In the genomic region with DNA sequence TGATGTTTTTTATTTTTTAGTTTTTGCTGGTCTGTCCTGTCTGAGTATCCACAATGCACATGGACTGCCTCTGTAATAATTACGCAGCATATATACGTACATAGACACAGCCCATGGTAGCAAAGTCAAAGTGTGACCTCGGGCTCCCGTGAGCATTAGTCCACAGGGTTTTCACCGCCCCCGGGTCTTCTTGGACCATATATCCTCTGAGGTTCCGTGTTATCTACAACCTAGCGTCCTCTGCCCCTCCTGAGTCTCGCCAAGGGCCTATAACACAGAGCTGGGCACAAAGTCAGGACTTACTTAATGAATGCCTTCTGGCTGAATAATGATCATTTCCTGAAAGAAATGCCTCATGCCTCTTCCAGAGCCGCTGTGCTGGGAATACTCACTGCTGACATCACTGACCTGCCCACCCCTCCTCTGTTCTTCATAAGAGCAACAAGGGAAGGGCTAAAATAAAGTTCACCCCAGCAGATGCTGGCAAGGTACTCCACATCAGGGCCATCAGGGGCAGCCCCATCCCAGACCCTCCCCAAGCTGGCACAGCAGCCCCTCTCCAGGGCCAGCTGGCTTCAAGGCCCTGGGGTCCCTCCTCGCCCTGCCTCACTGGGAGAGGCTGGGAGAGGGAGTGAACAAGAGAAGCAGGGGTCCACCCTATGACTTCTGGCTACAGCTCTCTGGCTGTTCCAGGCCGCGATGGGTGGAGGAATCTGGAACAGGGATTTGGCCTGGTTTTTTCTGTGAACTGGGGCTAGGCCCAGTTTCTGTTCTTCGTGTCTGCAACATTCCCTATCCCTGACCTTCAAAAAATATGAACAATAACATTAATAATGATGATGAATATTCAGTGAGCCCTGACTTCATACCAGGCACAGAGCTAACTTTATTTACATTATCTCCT, we compare ENCODE assay signal across 8 cellular contexts.
DNase-seq lines count a peak whose midpoint lies in the region; ATAC-seq and TF ChIP-seq lines count a peak whose summit lies in the region.

No MANE protein-coding gene starts in this region.

- peaks cover 12% of the 10 kb centered on the region; the same call in 1 of the 2 replicates for H3F3A ChIP-seq in Loucy (ENCODE audit: low read depth)

- H3K4me1 ChIP-seq in ACC112 (ENCODE audit: control insufficient read depth, insufficient read depth, low read length, unreplicated experiment): peaks cover 89% of the 10 kb centered on the region
- peaks cover 87% of the 10 kb centered on the region for H3K4me1 ChIP-seq in Loucy (ENCODE audit: insufficient read depth, low read length, poor library complexity, severe bottlenecking)
- H3K4me1 ChIP-seq in mucosa of stomach (ENCODE audit: control insufficient read depth, insufficient read depth, low read length): peaks cover 74% of the 10 kb centered on the region

- in situ Hi-C loops in KBM-7 (cut with MboI; ENCODE audit: low pct_unique_long_range_greater_than_20kb, low sequenced_read_pairs): no loop called here

- peaks cover 48% of the 10 kb centered on the region for H4K20me1 ChIP-seq in Loucy (ENCODE audit: insufficient read depth, low read length, poor library complexity, severe bottlenecking)

- H3K9ac ChIP-seq in Loucy (ENCODE audit: low read depth, low read length, poor library complexity, severe bottlenecking) (peak overlapping the region; percentile 92), mucosa of stomach (ENCODE audit: low read length) (peak overlapping the region; percentile 93)

- peak overlapping the region; percentile 26 for H2AFZ ChIP-seq in ACC112 (ENCODE audit: low read length, unreplicated experiment)
- no peak overlapping the region for H2AFZ ChIP-seq in Loucy (ENCODE audit: low read length)

- TF ChIP-seq CTCF in Loucy (conservative IDR thresholded peaks at IDR 0.05; ENCODE audit: low read length) (no peak), coronary artery (IDR thresholded peaks at IDR 0.05) (no peak)

- H3K9me2 ChIP-seq in Loucy (replicated peaks; ENCODE audit: low read depth, low read length): no peaks in the 10 kb centered on the region

- H3K79me2 ChIP-seq in ACC112 (ENCODE audit: control insufficient read depth, insufficient read depth, low read length, unreplicated experiment): peaks cover 91% of the 10 kb centered on the region
- H3K79me2 ChIP-seq in Loucy (ENCODE audit: insufficient read depth, low read length): peaks cover 97% of the 10 kb centered on the region

- H3K36me3 ChIP-seq in ACC112 (ENCODE audit: insufficient read depth, low read length): 0 out of 2 replicates have a peak, but pooled peaks cover 3% of the 10 kb centered on the region
- no peaks in the 10 kb centered on the region for H3K36me3 ChIP-seq in Loucy (ENCODE audit: insufficient read depth, low read length)
- no peaks in the 10 kb centered on the region for H3K36me3 ChIP-seq in mucosa of stomach (ENCODE audit: control insufficient read depth, insufficient read depth, low read length)

- no peaks in the 10 kb centered on the region for H3K9me3 ChIP-seq in Loucy (ENCODE audit: insufficient read depth, low read depth, low read length)
- H3K9me3 ChIP-seq in mucosa of stomach (ENCODE audit: control insufficient read depth, low read length): no peaks in the 10 kb centered on the region

- H3K27ac ChIP-seq in ACC112 (ENCODE audit: low read depth, low read length) (peak overlapping the region; percentile 98), coronary artery (peak overlapping the region; percentile 96 to 100)

- H3K4me3 ChIP-seq in ACC112 (ENCODE audit: low read depth, low read length) (peak overlapping the region; percentile 49), Loucy (ENCODE audit: low read length, poor library complexity, severe bottlenecking) (peak overlapping the region; percentile 82), coronary artery (peak overlapping the region; percentile 72), mucosa of stomach (ENCODE audit: low read length) (peak overlapping the region; percentile 38)

- peak overlapping the region; percentile 98 for H3K4me2 ChIP-seq in Loucy (ENCODE audit: low read depth, low read length, poor library complexity, severe bottlenecking)

- DNase-seq in coronary artery (ENCODE audit: low spot score): peak; percentile 91
- DNase-seq in RPMI8226: no peak
- DNase-seq in KBM-7: no peak

- H3K27me3 ChIP-seq in ACC112 (ENCODE audit: insufficient read depth, low read length): no peaks in the 10 kb centered on the region
- H3K27me3 ChIP-seq in Loucy (ENCODE audit: insufficient read depth, low read length, poor library complexity, severe bottlenecking): no peaks in the 10 kb centered on the region
- H3K27me3 ChIP-seq in mucosa of stomach (ENCODE audit: control insufficient read depth, insufficient read depth, low read length): no peaks in the 10 kb centered on the region

- ATAC-seq in GM19351 (IDR thresholded peaks at IDR 0.05; ENCODE audit: unreplicated experiment) (no peak), GM21786 (IDR thresholded peaks at IDR 0.05; ENCODE audit: unreplicated experiment) (no peak)
